9 cellular contexts compared by ENCODE assay signal in the genomic region with DNA sequence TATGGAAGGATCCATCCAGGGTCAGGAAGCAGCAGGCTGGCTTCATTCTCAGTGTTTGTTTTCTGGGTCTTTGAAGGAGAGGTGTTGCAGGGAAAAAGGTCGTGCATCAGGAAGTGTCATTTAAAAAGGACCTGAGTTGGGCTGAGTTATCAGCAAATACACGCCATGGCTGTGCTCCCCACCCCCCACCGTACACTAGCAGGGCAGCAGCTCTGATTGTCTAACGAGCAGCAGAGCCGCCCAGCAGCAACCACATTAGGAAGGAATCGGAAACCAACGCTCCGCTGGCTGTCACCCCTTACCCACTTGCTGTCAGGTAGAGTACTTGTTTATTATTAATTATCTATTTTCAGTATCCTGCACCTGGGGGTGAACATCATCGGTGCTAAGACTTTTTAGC.
DNase-seq lines count a peak whose midpoint lies in the region; ATAC-seq, FAIRE-seq and TF ChIP-seq lines count a peak whose summit lies in the region.
"Had no signal": no experiment of that assay in that cellular context is flagged by ENCODE, and none has a peak within 500 bp of the region (broad histone marks: within the 10 kb centered on the region; RNA-seq: fewer than 3 reads in every experiment).

No MANE protein-coding gene starts in this region.

- peak overlapping the region; percentile 68; the same call in 1 of the 2 replicates for H3K27ac ChIP-seq in HUES6 (ENCODE audit: low read depth, low read length)
- H3K27ac ChIP-seq: right lobe of liver had no signal

- H3K27ac Mint-ChIP-seq in activated naive CD8-positive, alpha-beta T cell treated with anti-CD3 and anti-CD28 coated beads, Interleukin-2, amount 50 U/mL, for 24 hours = no peak overlapping the region
- peak overlapping the region; percentile 18 to 51 (median 32) for H3K27ac Mint-ChIP-seq in nephron

- H3K36me3 Mint-ChIP-seq in activated naive CD8-positive, alpha-beta T cell treated with anti-CD3 and anti-CD28 coated beads, Interleukin-2, amount 50 U/mL, for 24 hours (ENCODE audit: low read depth) = no peaks in the 10 kb centered on the region
- H3K36me3 Mint-ChIP-seq in nephron (ENCODE audit: low read depth) = no peaks in the 10 kb centered on the region

- no peaks in the 10 kb centered on the region for H3K9me3 ChIP-seq in HUES6 (ENCODE audit: control insufficient read depth, insufficient read depth, low read depth, low read length)
- H3K9me3 ChIP-seq: right lobe of liver had no signal

- FAIRE-seq in GM18507 (lab: Jason Lieb, UNC) (peak; percentile 24), D721Med (lab: Jason Lieb, UNC) (no peak)

- no peaks in the 10 kb centered on the region for H3K36me3 ChIP-seq in HUES6 (ENCODE audit: control insufficient read depth, insufficient read depth, low read length)
- H3K36me3 ChIP-seq: right lobe of liver had no signal

- no peak for TF ChIP-seq CTCF in nephron (IDR thresholded peaks at IDR 0.05; ENCODE audit: unreplicated experiment in 3 of 3)
- no peak for TF ChIP-seq CTCF in D721Med (IDR thresholded peaks at IDR 0.05; ENCODE audit: insufficient read depth, missing control alignments)

- no peak for ATAC-seq in activated naive CD8-positive, alpha-beta T cell treated with anti-CD3 and anti-CD28 coated beads, Interleukin-2, amount 50 U/mL, for 24 hours
- ATAC-seq in HG02885 (IDR thresholded peaks at IDR 0.05; ENCODE audit: poor library complexity, unreplicated experiment) = no peak
- ATAC-seq in HG03520 (IDR thresholded peaks at IDR 0.05; ENCODE audit: unreplicated experiment) = no peak

- peak overlapping the region; percentile 24; the same call in 1 of the 2 replicates for H3K4me3 ChIP-seq in HUES6 (ENCODE audit: low read depth, low read length)

- H3K27me3 ChIP-seq in HUES6 (ENCODE audit: control insufficient read depth, insufficient read depth, low read length) = no peaks in the 10 kb centered on the region
- H3K27me3 ChIP-seq: right lobe of liver had no signal

- H3K9me3 Mint-ChIP-seq in activated naive CD8-positive, alpha-beta T cell treated with anti-CD3 and anti-CD28 coated beads, Interleukin-2, amount 50 U/mL, for 24 hours = no peaks in the 10 kb centered on the region
- H3K9me3 Mint-ChIP-seq in nephron = no peaks in the 10 kb centered on the region

- peaks cover 34% of the 10 kb centered on the region for H3K27me3 Mint-ChIP-seq in activated naive CD8-positive, alpha-beta T cell treated with anti-CD3 and anti-CD28 coated beads, Interleukin-2, amount 50 U/mL, for 24 hours
- peaks cover 18% of the 10 kb centered on the region for H3K27me3 Mint-ChIP-seq in nephron (ENCODE audit: low read depth)

- no peak for DNase-seq in GM18507 (ENCODE audit: extremely low spot score, insufficient read length, low read depth)
- DNase-seq in activated naive CD8-positive, alpha-beta T cell treated with anti-CD3 and anti-CD28 coated beads, Interleukin-2, amount 50 U/mL, for 24 hours = no peak
- no peak for DNase-seq in D721Med (ENCODE audit: insufficient read length, low spot score)
- DNase-seq in GOT3 (lab: John Stamatoyannopoulos, UW) = no peak

- peak overlapping the region; percentile 21 for H3K4me3 Mint-ChIP-seq in activated naive CD8-positive, alpha-beta T cell treated with anti-CD3 and anti-CD28 coated beads, Interleukin-2, amount 50 U/mL, for 24 hours
- peak overlapping the region in 2 of 3 experiments; percentile 2 to 6 for H3K4me3 Mint-ChIP-seq in nephron

- H3K4me1 Mint-ChIP-seq in activated naive CD8-positive, alpha-beta T cell treated with anti-CD3 and anti-CD28 coated beads, Interleukin-2, amount 50 U/mL, for 24 hours = peaks cover 49% of the 10 kb centered on the region
- peaks cover 40% of the 10 kb centered on the region for H3K4me1 Mint-ChIP-seq in nephron

- H3K9ac ChIP-seq in HUES6 (ENCODE audit: low read length) = peak overlapping the region; percentile 70

- H3K4me1 ChIP-seq in HUES6 (ENCODE audit: control insufficient read depth, insufficient read depth, low read length) = peaks cover 69% of the 10 kb centered on the region
